ENCODE assay signal across 8 cellular contexts in the genomic region with DNA sequence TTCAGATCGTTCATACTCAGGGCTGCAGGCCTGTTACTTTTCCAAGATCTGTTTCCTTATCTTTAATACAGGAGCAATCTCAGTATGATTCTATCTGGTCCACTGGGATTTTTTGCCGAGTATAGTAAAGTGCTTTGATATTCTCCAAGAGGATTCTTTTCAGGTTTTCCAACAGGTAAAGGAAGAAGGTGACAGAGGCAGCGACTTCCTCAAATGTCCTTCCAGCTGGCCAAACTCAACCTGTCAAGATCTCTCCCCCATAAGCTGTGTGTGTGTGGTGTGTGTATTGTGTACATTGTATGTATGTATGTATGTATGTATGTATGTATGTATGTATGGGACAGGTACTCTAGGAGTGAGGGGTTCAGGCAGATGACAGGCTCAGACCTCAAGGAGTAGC. TPM values are rescaled to one million over a fixed set of nuclear protein-coding genes. Genes with fewer than 3 reads are reported as not detected.
A peak's percentile ranks its signal among the peaks of the same experiment; 100 is the strongest.
DNase-seq lines count a peak whose midpoint lies in the region; ATAC-seq and TF ChIP-seq lines count a peak whose summit lies in the region.

No MANE protein-coding gene starts in this region.

- H3K27me3 ChIP-seq in BJ (ENCODE audit: control insufficient read depth, insufficient read depth, low read length) (no peaks in the 10 kb centered on the region), dorsolateral prefrontal cortex (no peaks in the 10 kb centered on the region)

- H3K9me3 Mint-ChIP-seq in natural killer cell = no peaks in the 10 kb centered on the region

- peaks cover 0 to 3% of the 10 kb centered on the region in 2 donors for H3K27me3 Mint-ChIP-seq in natural killer cell (ENCODE audit: low read depth in 2 of 2)

- POLR2A ChIA-PET in BJ (lab: Charles Lee) = interaction anchor here (0.6 to 1.1 kb wide), 2 partner anchors 27 to 30 kb away, joined by 4 to 13 read pairs; partner anchors contain the start of gene PRDX1

- no peak for TF ChIP-seq CTCF in BJ (IDR thresholded peaks at IDR 0.05; ENCODE audit: insufficient read depth, low read depth, low read length)
- no peak for TF ChIP-seq CTCF in LNCaP clone FGC (IDR thresholded peaks at IDR 0.05; ENCODE audit: control insufficient read depth, extremely low read depth, insufficient read depth)
- no peak for TF ChIP-seq CTCF in dorsolateral prefrontal cortex (IDR thresholded peaks at IDR 0.05 in 54 of 56, conservative IDR thresholded peaks at IDR 0.05 in 2 of 56; ENCODE audit: low read depth in 1 of 56, partially characterized antibody in 56 of 56)
- no peak for TF ChIP-seq CTCF in natural killer cell (IDR thresholded peaks at IDR 0.05)

- peaks cover 20 to 23% of the 10 kb centered on the region in 2 donors for H3K4me1 Mint-ChIP-seq in natural killer cell

- H3K4me3 Mint-ChIP-seq in natural killer cell = peak overlapping the region; percentile 96

- ATAC-seq in natural killer cell = no peak
- no peak for ATAC-seq in HG02763 (IDR thresholded peaks at IDR 0.05; ENCODE audit: unreplicated experiment)
- ATAC-seq in GM18502 (IDR thresholded peaks at IDR 0.05; ENCODE audit: poor library complexity, unreplicated experiment) = no peak
- ATAC-seq in HG03571 (IDR thresholded peaks at IDR 0.05; ENCODE audit: unreplicated experiment) = no peak

- H3K27ac Mint-ChIP-seq in natural killer cell = peak overlapping the region; percentile 91 to 94

- CTCF ChIA-PET in BJ (lab: Yijun Ruan, JAX) = interaction anchor here (0.6 to 1.7 kb wide), 4 partner anchors 17 to 537 kb away, joined by 3 to 6 read pairs (median 4); no protein-coding TSS in a partner anchor

- no peaks in the 10 kb centered on the region for H3K36me3 Mint-ChIP-seq in natural killer cell

- DNase-seq in BJ (ENCODE audit: low read depth) (no peak), LNCaP clone FGC (ENCODE audit: low read depth) (no peak), dorsolateral prefrontal cortex (no peak), natural killer cell (no peak), ureter (ENCODE audit: low spot score) (no peak)

- H3K27ac ChIP-seq in dorsolateral prefrontal cortex = peak overlapping the region in 38 of 59 donors; percentile 82 to 97 (median 89)

- H3K36me3 ChIP-seq in BJ (ENCODE audit: control insufficient read depth, insufficient read depth, low read length) = peaks cover 4% of the 10 kb centered on the region

- peak overlapping the region; percentile 52 for H3K4me3 ChIP-seq in BJ (ENCODE audit: low read depth, low read length)
- peak overlapping the region; percentile 77 for H3K4me3 ChIP-seq in LNCaP clone FGC (ENCODE audit: low read depth, low read length)
- H3K4me3 ChIP-seq in dorsolateral prefrontal cortex = peak overlapping the region; percentile 56 to 97 (median 79)

- intact Hi-C loops in dorsolateral prefrontal cortex (cut with DNase I) (loop anchor here (2.0 to 5.0 kb wide), 3 partner anchors 31 to 49 kb away; partner anchors contain the start of genes NASP (in 2 of the 2), CCDC163 (in 1 of the 2), MMACHC (in 1 of the 2) and PRDX1 (in 1 of the 2)), natural killer cell (cut with micrococcal nuclease) (loop anchor here (2.0 kb wide), 2 partner anchors 33 to 51 kb away; partner anchors contain the start of genes CCDC163, MMACHC and NASP)

RNA-seq across cellular contexts. Expression of gene AKR1A1, which starts 1.1 kb away (rescaled TPM):
- polyA plus RNA-seq in BJ (2011; rRNA removed) = 161 and 188 TPM in 2 replicates
- 70.5 and 117 TPM in 2 replicates for polyA minus RNA-seq in BJ (2011; rRNA and poly(A)+ RNA removed)
- total RNA-seq in dorsolateral prefrontal cortex = 100 to 1,000 TPM in 1 of 120 experiments, 10 to 100 TPM in 119; 34.4 to 104 (median 68.7) TPM
- total RNA-seq in natural killer cell = 10 to 100 TPM; 45.7 to 54.2 (median 53.9) TPM
- total RNA-seq in ureter = 120 TPM

RNA-seq across cellular contexts. Expression of gene PRDX1, which starts 30.0 kb away (rescaled TPM):
- 414 and 752 TPM in 2 replicates for polyA plus RNA-seq in BJ (2011; rRNA removed)
- polyA minus RNA-seq in BJ (2011; rRNA and poly(A)+ RNA removed) = 86.6 and 111 TPM in 2 replicates
- total RNA-seq in dorsolateral prefrontal cortex (100 to 1,000 TPM; 252 to 454 (median 339) TPM), natural killer cell (10 to 100 TPM; 24.8 to 39.1 (median 30.6) TPM), ureter (351 TPM)

RNA-seq across cellular contexts. Expression of gene NASP, which starts 32.2 kb away (rescaled TPM):
- 42.0 and 43.9 TPM in 2 replicates for polyA plus RNA-seq in BJ (2011; rRNA removed)
- 25.7 TPM in 2 replicates for polyA minus RNA-seq in BJ (2011; rRNA and poly(A)+ RNA removed)
- total RNA-seq in dorsolateral prefrontal cortex (100 to 1,000 TPM in 41 of 120 experiments, 10 to 100 TPM in 79; 47.7 to 170 (median 91.5) TPM), natural killer cell (100 to 1,000 TPM; 109 to 171 (median 121) TPM), ureter (82.1 TPM)

RNA-seq across cellular contexts. Expression of gene MMACHC, which starts 51.6 kb away (rescaled TPM):
- 4.8 and 6.3 TPM in 2 replicates for polyA plus RNA-seq in BJ (2011; rRNA removed)
- polyA minus RNA-seq in BJ (2011; rRNA and poly(A)+ RNA removed) = 11.0 and 20.0 TPM in 2 replicates
- total RNA-seq in dorsolateral prefrontal cortex (10 to 100 TPM in 66 of 120 experiments, 1 to 10 TPM in 54; 6.1 to 20.4 (median 10.3) TPM), natural killer cell (1 to 10 TPM in 1 of 3 donors, under 1 TPM in 2; 0.73 to 1.5 (median 0.88) TPM), ureter (9.7 TPM)

RNA-seq across cellular contexts. Expression of gene CCDC163, which starts 51.8 kb away (rescaled TPM):
- 1.4 and 1.6 TPM in 2 replicates for polyA plus RNA-seq in BJ (2011; rRNA removed)
- 0.85 and 0.87 TPM in 2 replicates for polyA minus RNA-seq in BJ (2011; rRNA and poly(A)+ RNA removed)
- 10 to 100 TPM in 20 of 120 experiments, 1 to 10 TPM in 100; 2.0 to 15.0 (median 6.0) TPM for total RNA-seq in dorsolateral prefrontal cortex
- 1 to 10 TPM; 3.0 to 6.9 (median 5.8) TPM for total RNA-seq in natural killer cell
- 3.2 TPM for total RNA-seq in ureter
